ENCODE assay signal across 22 cellular contexts in the genomic region with DNA sequence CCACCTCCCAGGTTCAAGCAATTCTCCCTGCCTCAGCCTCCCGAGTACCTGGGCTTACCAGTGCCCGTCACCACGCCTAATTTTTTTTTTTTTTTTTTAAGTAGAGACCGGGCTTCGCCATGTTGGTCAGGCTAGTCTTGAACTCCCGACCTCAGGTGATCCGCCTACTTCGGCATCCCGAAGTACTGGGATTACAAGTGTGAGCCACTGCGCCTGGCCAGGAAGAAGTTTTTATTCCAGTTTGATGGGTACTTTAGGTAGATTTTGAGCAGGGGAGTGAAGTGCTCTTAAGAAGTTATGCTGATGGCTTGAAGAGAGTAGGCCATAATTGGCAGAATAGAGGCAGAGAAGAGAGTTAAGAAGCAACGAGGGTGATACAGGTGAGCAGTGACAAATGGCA.
"Had no signal": no experiment of that assay in that cellular context is flagged by ENCODE, and none has a peak within 500 bp of the region (broad histone marks: within the 10 kb centered on the region; RNA-seq: fewer than 3 reads in every experiment).

No MANE protein-coding gene starts in this region.

- H3K27ac ChIP-seq: KMS-11, SJSA1, SK-N-MC had no signal

- H3K9me3 ChIP-seq: SJSA1 had no signal

- DNase-seq: MV-4-11, NCI-H1048, NCI-H1105, NCI-H1417, NCI-H1436 treated with DMSO at 0.1 percent for 48 hours, NCI-H1694, NCI-H187 treated with DMSO at 0.1 percent for 48 hours, NCI-H2029 treated with DMSO at 0.1 percent for 48 hours, NCI-H2171, NCI-H226, NCI-H446, NCI-H510A, NCI-H524 treated with DMSO at 0.1 percent for 48 hours, NCI-H69, NCI-H774, Right ventricle myocardium superior, RPMI8226, SIG-M5 had no signal

- ATAC-seq: K562 had no signal

- H3K27me3 ChIP-seq: SJSA1 had no signal

- H3K4me3 ChIP-seq: K562, SJSA1, SK-N-MC had no signal
